Comparison of ENCODE assay signal across 6 cellular contexts in the genomic region with DNA sequence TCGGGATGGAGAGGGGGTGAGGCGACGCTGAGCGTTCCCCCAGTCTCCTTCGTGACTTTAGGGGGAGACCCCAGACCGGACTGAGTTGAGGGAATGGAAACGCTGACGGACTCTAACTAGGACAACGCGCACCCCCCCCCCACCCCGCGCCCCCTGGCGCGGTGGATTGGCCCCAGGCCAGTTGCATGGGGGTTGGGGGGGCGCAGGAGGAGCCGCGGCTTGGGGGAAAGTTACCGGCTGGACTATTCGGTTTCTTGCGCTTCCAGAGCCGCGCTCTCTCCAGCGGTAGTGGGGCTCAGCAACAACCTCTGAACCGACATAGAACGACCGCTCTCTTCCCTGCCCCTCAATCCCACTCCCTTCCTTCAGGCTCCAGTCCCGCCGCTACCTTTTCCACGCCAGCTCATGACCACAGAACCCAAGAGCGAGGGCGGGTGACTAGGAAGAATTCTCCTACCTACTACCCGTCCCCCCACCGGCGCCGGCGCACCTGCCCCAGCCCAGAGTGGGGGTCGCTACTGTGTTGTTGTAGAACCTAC. TPM values are rescaled to one million over a fixed set of nuclear protein-coding genes. Genes with fewer than 3 reads are reported as not detected.
DNase-seq lines count a peak whose midpoint lies in the region; ATAC-seq and TF ChIP-seq lines count a peak whose summit lies in the region.

No MANE protein-coding gene starts in this region.

- ATAC-seq in naive B cell (ENCODE audit: low read depth in 2 of 2) = no peak

- H3K4me3 ChIP-seq in astrocyte of the spinal cord (ENCODE audit: low read depth, low read length) = peak overlapping the region; percentile 61

- H3K27ac Mint-ChIP-seq in activated T-cell treated with anti-CD3 and anti-CD28 coated beads, Interleukin-2, amount 50 U/mL, for 24 hours = peak overlapping the region; percentile 92
- H3K27ac Mint-ChIP-seq in naive B cell = peak overlapping the region; percentile 72 to 98 (median 91)

- H3K4me1 Mint-ChIP-seq in activated T-cell treated with anti-CD3 and anti-CD28 coated beads, Interleukin-2, amount 50 U/mL, for 24 hours (ENCODE audit: low read depth) = peaks cover 66% of the 10 kb centered on the region
- peaks cover 47 to 70% (median 56%) of the 10 kb centered on the region in 3 donors for H3K4me1 Mint-ChIP-seq in naive B cell

- no peaks in the 10 kb centered on the region for H3K9me3 Mint-ChIP-seq in activated T-cell treated with anti-CD3 and anti-CD28 coated beads, Interleukin-2, amount 50 U/mL, for 24 hours
- no peaks in the 10 kb centered on the region for H3K9me3 Mint-ChIP-seq in naive B cell

- peaks cover 12% of the 10 kb centered on the region for H3K36me3 Mint-ChIP-seq in activated T-cell treated with anti-CD3 and anti-CD28 coated beads, Interleukin-2, amount 50 U/mL, for 24 hours (ENCODE audit: low read depth)
- H3K36me3 Mint-ChIP-seq in naive B cell = no peaks in the 10 kb centered on the region

- DNase-seq in activated T-cell treated with anti-CD3 and anti-CD28 coated beads, Interleukin-2, amount 50 U/mL, for 24 hours = peak; percentile 59
- DNase-seq in activated T-cell treated with anti-CD3 and anti-CD28 coated beads, Interleukin-2, amount 50 U/mL, for 1 hour = no peak
- no peak for DNase-seq in astrocyte of the spinal cord (ENCODE audit: low read depth, low spot score)
- no peak for DNase-seq in naive B cell
- DNase-seq in NCI-H226 = no peak
- no peak for DNase-seq in stimulated activated CD4-positive, alpha-beta T cell treated with anti-CD3 and anti-CD28 coated beads, Interleukin-4, amount 100 ng/mL, for 1 hour

- in situ Hi-C loops in astrocyte of the spinal cord (cut with HindIII; ENCODE audit: low sequenced_read_pairs) = no loop called here

- H3K27me3 Mint-ChIP-seq in activated T-cell treated with anti-CD3 and anti-CD28 coated beads, Interleukin-2, amount 50 U/mL, for 24 hours = no peaks in the 10 kb centered on the region
- no peaks in the 10 kb centered on the region for H3K27me3 Mint-ChIP-seq in naive B cell

- no peak for TF ChIP-seq CTCF in astrocyte of the spinal cord (IDR thresholded peaks at IDR 0.05; ENCODE audit: low read depth, low read length)

- H3K4me3 Mint-ChIP-seq in activated T-cell treated with anti-CD3 and anti-CD28 coated beads, Interleukin-2, amount 50 U/mL, for 24 hours = peak overlapping the region; percentile 92
- H3K4me3 Mint-ChIP-seq in naive B cell = peak overlapping the region; percentile 94 to 98 (median 96)

RNA-seq across cellular contexts. Expression of a gene that starts 0.7 kb away (rescaled TPM):
- 1 to 10 TPM in 5 of 6 donors, not detected in 1; 2.2 to 5.5 (median 2.7) TPM for polyA plus RNA-seq in naive B cell (ENCODE audit: low read depth in 6 of 6)

RNA-seq across cellular contexts. Expression of a gene that starts 9.9 kb away (rescaled TPM):
- not detected for polyA plus RNA-seq in naive B cell (ENCODE audit: low read depth in 6 of 6)

RNA-seq across cellular contexts. Expression of a gene that starts 20.2 kb away (rescaled TPM):
- polyA plus RNA-seq in naive B cell (ENCODE audit: low read depth in 6 of 6) = 10 to 100 TPM; 37.0 to 57.0 (median 49.4) TPM

RNA-seq across cellular contexts. Expression of a gene that starts 28.8 kb away (rescaled TPM):
- 100 to 1,000 TPM; 117 to 196 (median 131) TPM for polyA plus RNA-seq in naive B cell (ENCODE audit: low read depth in 6 of 6)

RNA-seq across cellular contexts. Expression of a gene that starts 30.3 kb away (rescaled TPM):
- not detected for polyA plus RNA-seq in naive B cell (ENCODE audit: low read depth in 6 of 6)
